12 cellular contexts compared by ENCODE assay signal in genomic region chr4:76620723-76621463, GRCh38.
A peak's percentile ranks its signal among the peaks of the same experiment; 100 is the strongest.
DNase-seq lines count a peak whose midpoint lies in the region; ATAC-seq and TF ChIP-seq lines count a peak whose summit lies in the region.
"Had no signal": no experiment of that assay in that cellular context is flagged by ENCODE, and none has a peak within 500 bp of the region (broad histone marks: within the 10 kb centered on the region; RNA-seq: fewer than 3 reads in every experiment).

No MANE protein-coding gene starts in this region.

- H3K27me3 ChIP-seq in MM.1S (replicated peaks; ENCODE audit: insufficient read depth, low read length): no peaks in the 10 kb centered on the region
- no peaks in the 10 kb centered on the region for H3K27me3 ChIP-seq in colonic mucosa
- H3K27me3 ChIP-seq in osteoblast (ENCODE audit: insufficient read depth, low read length): no peaks in the 10 kb centered on the region
- no peaks in the 10 kb centered on the region for H3K27me3 ChIP-seq in CD8-positive, alpha-beta memory T cell (ENCODE audit: insufficient read depth, low read length, poor library complexity, severe bottlenecking)

- H3F3A ChIP-seq in MM.1S (ENCODE audit: insufficient read depth, low read length): peaks cover 9% of the 10 kb centered on the region; the same call in 1 of the 2 replicates

- peak; percentile 59 for DNase-seq in DMS53 (lab: John Stamatoyannopoulos, UW)
- peak; percentile 49 for DNase-seq in MM.1S
- DNase-seq in colonic mucosa: peak; percentile 57
- peak; percentile 31 for DNase-seq in osteoblast (ENCODE audit: insufficient read length, low spot score, missing footprints)
- no peak for DNase-seq in activated T-helper 2 cell treated with anti-CD3 and anti-CD28 coated beads, Interferon-gamma antibody, Interleukin-2, Interleukin-4, amounts not matched to agents 10 μg/mL and 5 μg/mL and 100 μg/mL, durations not matched to agents 14 hours and 24 hours and 36 hours (ENCODE audit: low spot score)
- DNase-seq in CD8-positive, alpha-beta memory T cell: no peak
- DNase-seq in T-helper 2 cell treated with Interferon-gamma antibody and Interleukin-4, amounts not matched to agents 5 μg/mL and 100 μg/mL, for 36 hours (ENCODE audit: low spot score): no peak
- DNase-seq: activated naive CD8-positive, alpha-beta T cell treated with anti-CD3 and anti-CD28 coated beads, Interleukin-2, amount 50 U/mL, for 24 hours; kidney glomerular epithelial cell; NCI-H524 treated with DMSO at 0.1 percent for 48 hours; occipital lobe had no signal

- peak overlapping the region; percentile 36; the same call in 1 of the 2 replicates for H3K27ac ChIP-seq in MM.1S (ENCODE audit: low read length)
- peak overlapping the region; percentile 80 for H3K27ac ChIP-seq in colonic mucosa
- no peak overlapping the region for H3K27ac ChIP-seq in osteoblast (ENCODE audit: low read depth, low read length)
- H3K27ac ChIP-seq in CD8-positive, alpha-beta memory T cell (ENCODE audit: low read depth, low read length): no peak overlapping the region

- H3K36me3 Mint-ChIP-seq in activated T-helper 2 cell treated with anti-CD3 and anti-CD28 coated beads, Interferon-gamma antibody, Interleukin-2, Interleukin-4, amounts not matched to agents 10 μg/mL and 5 μg/mL and 100 μg/mL, durations not matched to agents 14 hours and 24 hours and 36 hours (ENCODE audit: low read depth): no peaks in the 10 kb centered on the region
- no peaks in the 10 kb centered on the region for H3K36me3 Mint-ChIP-seq in CD8-positive, alpha-beta memory T cell
- H3K36me3 Mint-ChIP-seq in T-helper 2 cell treated with Interferon-gamma antibody and Interleukin-4, amounts not matched to agents 5 μg/mL and 100 μg/mL, for 36 hours (ENCODE audit: low read depth): no peaks in the 10 kb centered on the region

- H3K4me1 ChIP-seq in MM.1S (ENCODE audit: low read length) (peaks cover 16% of the 10 kb centered on the region), colonic mucosa (peaks cover 5% of the 10 kb centered on the region), osteoblast (ENCODE audit: insufficient read depth, low read length) (peaks cover 35% of the 10 kb centered on the region)
- no peaks in the 10 kb centered on the region for H3K4me1 ChIP-seq in CD8-positive, alpha-beta memory T cell (ENCODE audit: insufficient read depth, low read length)

- no peak overlapping the region for H3K4me3 Mint-ChIP-seq in activated T-helper 2 cell treated with anti-CD3 and anti-CD28 coated beads, Interferon-gamma antibody, Interleukin-2, Interleukin-4, amounts not matched to agents 10 μg/mL and 5 μg/mL and 100 μg/mL, durations not matched to agents 14 hours and 24 hours and 36 hours (ENCODE audit: low read depth)
- no peak overlapping the region for H3K4me3 Mint-ChIP-seq in CD8-positive, alpha-beta memory T cell
- H3K4me3 Mint-ChIP-seq in T-helper 2 cell treated with Interferon-gamma antibody and Interleukin-4, amounts not matched to agents 5 μg/mL and 100 μg/mL, for 36 hours: no peak overlapping the region
- H3K4me3 Mint-ChIP-seq: activated naive CD8-positive, alpha-beta T cell treated with anti-CD3 and anti-CD28 coated beads, Interleukin-2, amount 50 U/mL, for 24 hours had no signal

- H3K79me2 ChIP-seq in MM.1S (ENCODE audit: low read length) (no peaks in the 10 kb centered on the region), osteoblast (ENCODE audit: insufficient read depth, low read length) (no peaks in the 10 kb centered on the region)

- H3K9me3 Mint-ChIP-seq in activated T-helper 2 cell treated with anti-CD3 and anti-CD28 coated beads, Interferon-gamma antibody, Interleukin-2, Interleukin-4, amounts not matched to agents 10 μg/mL and 5 μg/mL and 100 μg/mL, durations not matched to agents 14 hours and 24 hours and 36 hours: no peaks in the 10 kb centered on the region
- no peaks in the 10 kb centered on the region for H3K9me3 Mint-ChIP-seq in CD8-positive, alpha-beta memory T cell
- no peaks in the 10 kb centered on the region for H3K9me3 Mint-ChIP-seq in T-helper 2 cell treated with Interferon-gamma antibody and Interleukin-4, amounts not matched to agents 5 μg/mL and 100 μg/mL, for 36 hours
- H3K9me3 Mint-ChIP-seq: activated naive CD8-positive, alpha-beta T cell treated with anti-CD3 and anti-CD28 coated beads, Interleukin-2, amount 50 U/mL, for 24 hours had no signal

- intact Hi-C loops in colonic mucosa (cut with DNase I): no loop called here
- intact Hi-C loops in activated T-helper 2 cell treated with anti-CD3 and anti-CD28 coated beads, Interferon-gamma antibody, Interleukin-2, Interleukin-4, amounts not matched to agents 10 μg/mL and 5 μg/mL and 100 μg/mL, durations not matched to agents 14 hours and 24 hours and 36 hours (cut with micrococcal nuclease): no loop called here

- H3K4me1 Mint-ChIP-seq in activated T-helper 2 cell treated with anti-CD3 and anti-CD28 coated beads, Interferon-gamma antibody, Interleukin-2, Interleukin-4, amounts not matched to agents 10 μg/mL and 5 μg/mL and 100 μg/mL, durations not matched to agents 14 hours and 24 hours and 36 hours (ENCODE audit: low read depth): no peaks in the 10 kb centered on the region
- H3K4me1 Mint-ChIP-seq in CD8-positive, alpha-beta memory T cell: no peaks in the 10 kb centered on the region
- H3K4me1 Mint-ChIP-seq in T-helper 2 cell treated with Interferon-gamma antibody and Interleukin-4, amounts not matched to agents 5 μg/mL and 100 μg/mL, for 36 hours (ENCODE audit: low read depth): no peaks in the 10 kb centered on the region
- H3K4me1 Mint-ChIP-seq: activated naive CD8-positive, alpha-beta T cell treated with anti-CD3 and anti-CD28 coated beads, Interleukin-2, amount 50 U/mL, for 24 hours had no signal

- no peak overlapping the region for H3K9ac ChIP-seq in MM.1S (ENCODE audit: low read length)
- peak overlapping the region in 1 of 2 donors; percentile 44 for H3K9ac ChIP-seq in colonic mucosa (ENCODE audit: low read depth in 2 of 2, low read length in 2 of 2)

- CTCF ChIA-PET in CD8-positive, alpha-beta memory T cell (lab: Charles Lee): no interaction called here

- no peak for ATAC-seq in HG03108 (IDR thresholded peaks at IDR 0.05; ENCODE audit: unreplicated experiment)
- ATAC-seq: activated naive CD8-positive, alpha-beta T cell treated with anti-CD3 and anti-CD28 coated beads, Interleukin-2, amount 50 U/mL, for 24 hours had no signal

- peaks cover 27% of the 10 kb centered on the region for H3K27me3 Mint-ChIP-seq in activated T-helper 2 cell treated with anti-CD3 and anti-CD28 coated beads, Interferon-gamma antibody, Interleukin-2, Interleukin-4, amounts not matched to agents 10 μg/mL and 5 μg/mL and 100 μg/mL, durations not matched to agents 14 hours and 24 hours and 36 hours (ENCODE audit: low read depth)
- H3K27me3 Mint-ChIP-seq in CD8-positive, alpha-beta memory T cell: peaks cover 5 to 34% of the 10 kb centered on the region in 2 donors
- H3K27me3 Mint-ChIP-seq in T-helper 2 cell treated with Interferon-gamma antibody and Interleukin-4, amounts not matched to agents 5 μg/mL and 100 μg/mL, for 36 hours (ENCODE audit: low read depth): peaks cover 22% of the 10 kb centered on the region

- POLR2A ChIA-PET in CD8-positive, alpha-beta memory T cell (lab: Charles Lee): no interaction called here

- no peaks in the 10 kb centered on the region for H3K9me2 ChIP-seq in MM.1S (replicated peaks; ENCODE audit: insufficient read depth, low read length)

- H3K36me3 ChIP-seq in MM.1S (replicated peaks; ENCODE audit: insufficient read depth, low read length) (no peaks in the 10 kb centered on the region), colonic mucosa (no peaks in the 10 kb centered on the region), osteoblast (ENCODE audit: insufficient read depth, low read length) (no peaks in the 10 kb centered on the region)
- H3K36me3 ChIP-seq in CD8-positive, alpha-beta memory T cell (ENCODE audit: insufficient read depth, low read length): no peaks in the 10 kb centered on the region

- no peak overlapping the region for H3K27ac Mint-ChIP-seq in activated T-helper 2 cell treated with anti-CD3 and anti-CD28 coated beads, Interferon-gamma antibody, Interleukin-2, Interleukin-4, amounts not matched to agents 10 μg/mL and 5 μg/mL and 100 μg/mL, durations not matched to agents 14 hours and 24 hours and 36 hours
- no peak overlapping the region for H3K27ac Mint-ChIP-seq in CD8-positive, alpha-beta memory T cell
- no peak overlapping the region for H3K27ac Mint-ChIP-seq in T-helper 2 cell treated with Interferon-gamma antibody and Interleukin-4, amounts not matched to agents 5 μg/mL and 100 μg/mL, for 36 hours
- H3K27ac Mint-ChIP-seq: activated naive CD8-positive, alpha-beta T cell treated with anti-CD3 and anti-CD28 coated beads, Interleukin-2, amount 50 U/mL, for 24 hours had no signal

- H3K4me2 ChIP-seq in MM.1S (ENCODE audit: low read depth, low read length): peak overlapping the region; percentile 2; the same call in 1 of the 2 replicates
- no peak overlapping the region for H3K4me2 ChIP-seq in osteoblast (ENCODE audit: insufficient read depth, low read length)

- no peaks in the 10 kb centered on the region for H3K9me3 ChIP-seq in MM.1S (replicated peaks; ENCODE audit: insufficient read depth, low read length)
- no peaks in the 10 kb centered on the region for H3K9me3 ChIP-seq in colonic mucosa
- no peaks in the 10 kb centered on the region for H3K9me3 ChIP-seq in osteoblast (ENCODE audit: low read depth, low read length)
- no peaks in the 10 kb centered on the region for H3K9me3 ChIP-seq in CD8-positive, alpha-beta memory T cell (ENCODE audit: low read length)

- H4K20me1 ChIP-seq in MM.1S (ENCODE audit: insufficient read depth, low read length) (no peaks in the 10 kb centered on the region), osteoblast (ENCODE audit: insufficient read depth, low read length) (no peaks in the 10 kb centered on the region)

- TF ChIP-seq CTCF in MM.1S (IDR thresholded peaks at IDR 0.05; ENCODE audit: low read length) (no peak), colonic mucosa (IDR thresholded peaks at IDR 0.05) (no peak), osteoblast (IDR thresholded peaks at IDR 0.05; ENCODE audit: extremely low read depth, low read depth, low read length) (no peak)

- H2AFZ ChIP-seq in MM.1S (ENCODE audit: low read length) (peak overlapping the region; percentile 1; the same call in 1 of the 2 replicates), osteoblast (ENCODE audit: low read length) (no peak overlapping the region)

- no peak overlapping the region for H3K4me3 ChIP-seq in MM.1S (ENCODE audit: low read length)
- H3K4me3 ChIP-seq in colonic mucosa: no peak overlapping the region
- H3K4me3 ChIP-seq in osteoblast (ENCODE audit: insufficient read depth, low read length): no peak overlapping the region
- H3K4me3 ChIP-seq in CD8-positive, alpha-beta memory T cell (ENCODE audit: low read length): no peak overlapping the region

Comparison
In these comparisons a context has a peak if more than half of its experiments do, and no peak if none do; other contexts are left out.
1. DNase-seq: peak in DMS53 (single experiment), MM.1S (single experiment), colonic mucosa (single experiment) and osteoblast (single experiment); none in activated T-helper 2 cell treated with anti-CD3 and anti-CD28 coated beads, Interferon-gamma antibody, Interleukin-2, Interleukin-4, amounts not matched to agents 10 μg/mL and 5 μg/mL and 100 μg/mL, durations not matched to agents 14 hours and 24 hours and 36 hours (single experiment), CD8-positive, alpha-beta memory T cell (0 of 5) and T-helper 2 cell treated with Interferon-gamma antibody and Interleukin-4, amounts not matched to agents 5 μg/mL and 100 μg/mL, for 36 hours (single experiment).
2. H3K27ac ChIP-seq: peak in MM.1S (single experiment) and colonic mucosa (single experiment); none in osteoblast (single experiment) and CD8-positive, alpha-beta memory T cell (single experiment).